11 cellular contexts compared by ENCODE assay signal in the genomic region with DNA sequence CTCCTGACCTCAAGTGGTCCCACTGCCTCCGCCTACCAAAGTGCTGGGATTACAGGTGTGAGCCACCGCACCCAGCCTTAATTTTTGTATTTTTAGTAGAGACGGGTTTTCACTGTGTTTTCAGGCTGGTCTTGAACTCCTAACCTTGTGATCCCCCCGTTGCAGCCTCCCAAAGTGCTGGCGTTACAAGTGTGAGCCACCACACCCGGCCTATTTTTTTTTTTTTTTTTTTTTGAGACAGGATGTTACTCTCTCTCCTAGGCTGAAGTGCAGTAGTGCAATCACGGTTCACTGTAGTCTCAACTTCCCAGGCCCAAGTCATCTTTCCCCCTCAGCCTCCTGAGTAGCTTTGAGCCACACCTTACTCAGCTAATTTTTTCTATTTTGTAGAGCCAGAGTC.
"Had no signal": no experiment of that assay in that cellular context is flagged by ENCODE, and none has a peak within 500 bp of the region (broad histone marks: within the 10 kb centered on the region; RNA-seq: fewer than 3 reads in every experiment).

No MANE protein-coding gene starts in this region.

- H3K27me3 ChIP-seq: right atrium auricular region, upper lobe of left lung had no signal

- DNase-seq: activated CD4-positive, alpha-beta T cell treated with anti-CD3 and anti-CD28 coated beads, Interleukin-2, amount 50 U/mL, for 48 hours; activated naive CD4-positive, alpha-beta T cell treated with Interleukin-2 at 50 U/mL for 16 hours; left colon; lower lobe of right lung; nucleus accumbens; small intestine; stimulated activated naive CD8-positive, alpha-beta T cell treated with anti-CD3 and anti-CD28 coated beads, Interleukin-15, Interleukin-2, amounts not matched to agents 100 U/mL and 50 U/mL, for 24 hours; upper lobe of left lung had no signal

- ATAC-seq: esophagus mucosa; left colon; lower lobe of right lung; stimulated activated naive CD8-positive, alpha-beta T cell treated with anti-CD3 and anti-CD28 coated beads, Interleukin-15, Interleukin-2, amounts not matched to agents 100 U/mL and 50 U/mL, for 24 hours had no signal

- H3K27me3 Mint-ChIP-seq: progenitor cell of endocrine pancreas had no signal

- H3K27ac Mint-ChIP-seq: progenitor cell of endocrine pancreas had no signal

- H3K36me3 ChIP-seq: lower lobe of right lung, right atrium auricular region, upper lobe of left lung had no signal

- H3K4me3 ChIP-seq: lower lobe of right lung, right atrium auricular region, upper lobe of left lung had no signal

- H3K27ac ChIP-seq: lower lobe of right lung, right atrium auricular region, upper lobe of left lung had no signal

- H3K9me3 ChIP-seq: lower lobe of right lung, right atrium auricular region, upper lobe of left lung had no signal
